Comparison of ENCODE assay signal across 8 cellular contexts in genomic region chr1:244074559-244075171, GRCh38. TPM values are rescaled to one million over a fixed set of nuclear protein-coding genes. Genes with fewer than 3 reads are reported as not detected.
A peak's percentile ranks its signal among the peaks of the same experiment; 100 is the strongest.
DNase-seq lines count a peak whose midpoint lies in the region; ATAC-seq and TF ChIP-seq lines count a peak whose summit lies in the region.

No MANE protein-coding gene starts in this region.

- H3K9me3 ChIP-seq in neural progenitor cell (ENCODE audit: low read depth): no peaks in the 10 kb centered on the region

- H3K9ac ChIP-seq in neural progenitor cell: no peak overlapping the region

- peaks cover 14% of the 10 kb centered on the region for H3K4me1 Mint-ChIP-seq in neural progenitor cell

- H3K27me3 ChIP-seq in neural progenitor cell: no peaks in the 10 kb centered on the region

- no peaks in the 10 kb centered on the region for H3K9me3 Mint-ChIP-seq in neural progenitor cell

- intact Hi-C loops in left cardiac atrium (cut with DNase I): no loop called here

- no peaks in the 10 kb centered on the region for H3K79me2 ChIP-seq in neural progenitor cell (ENCODE audit: low read depth)

- H3K27ac ChIP-seq in neural progenitor cell: no peak overlapping the region

- H3K36me3 Mint-ChIP-seq in neural progenitor cell: no peaks in the 10 kb centered on the region

- DNase-seq in activated CD8-positive, alpha-beta memory T cell treated with anti-CD3 and anti-CD28 coated beads, Interleukin-2, amount 50 U/mL, for 4 hours: peak; percentile 68
- DNase-seq in neural progenitor cell (ENCODE audit: low spot score) (no peak), hippocampal formation (lab: John Stamatoyannopoulos, UW) (no peak), NCI-H2227 (lab: John Stamatoyannopoulos, UW; ENCODE audit: unreplicated experiment) (no peak), NCI-H446 (lab: John Stamatoyannopoulos, UW) (no peak), left cardiac atrium (no peak)

- TF ChIP-seq CTCF in neural progenitor cell (IDR thresholded peaks at IDR 0.05): no peak

- no peaks in the 10 kb centered on the region for H4K20me1 ChIP-seq in neural progenitor cell (ENCODE audit: low read depth)

- no peak overlapping the region for H3K4me3 Mint-ChIP-seq in neural progenitor cell

- H3K4me3 ChIP-seq in neural progenitor cell: no peak overlapping the region

- H2AFZ ChIP-seq in neural progenitor cell (replicated peaks): peak overlapping the region; percentile 78

- no peak overlapping the region for H3K4me2 ChIP-seq in neural progenitor cell

- no peaks in the 10 kb centered on the region for H3F3A ChIP-seq in neural progenitor cell (ENCODE audit: low read depth)

- ATAC-seq in GM18870 (IDR thresholded peaks at IDR 0.05; ENCODE audit: unreplicated experiment) (peak; percentile 35), HG03108 (IDR thresholded peaks at IDR 0.05; ENCODE audit: unreplicated experiment) (peak; percentile 58), left cardiac atrium (no peak)

- no peaks in the 10 kb centered on the region for H3K36me3 ChIP-seq in neural progenitor cell

- no peaks in the 10 kb centered on the region for H3K4me1 ChIP-seq in neural progenitor cell

- H3K27me3 Mint-ChIP-seq in neural progenitor cell (ENCODE audit: insufficient read depth, low read depth): peaks cover 2% of the 10 kb centered on the region

- no peak overlapping the region for H3K27ac Mint-ChIP-seq in neural progenitor cell

RNA-seq across cellular contexts. Expression of gene ZBTB18, which starts 23.6 kb away (rescaled TPM):
- total RNA-seq in neural progenitor cell (ENCODE audit: low replicate concordance) (26.8 and 30.1 TPM in 2 replicates), left cardiac atrium (10 to 100 TPM; 21.4 to 24.0 TPM)

Comparison
In these comparisons a context has a peak if more than half of its experiments do, and no peak if none do; other contexts are left out.
1. ATAC-seq: peak in GM18870 (single experiment) and HG03108 (single experiment); none in left cardiac atrium (0 of 2).